Comparison of ENCODE assay signal across 27 cellular contexts in genomic region chr17:66008680-66009079, GRCh38.
"Had no signal": no experiment of that assay in that cellular context is flagged by ENCODE, and none has a peak within 500 bp of the region (broad histone marks: within the 10 kb centered on the region; RNA-seq: fewer than 3 reads in every experiment).

No MANE protein-coding gene starts in this region.

- H3K4me3 ChIP-seq: stomach, suprapubic skin, testis, thoracic aorta, thyroid gland, tibial artery, tibial nerve, transverse colon, upper lobe of left lung, upper lobe of right lung, uterus, vagina had no signal

- ATAC-seq: stimulated activated effector memory CD8-positive, alpha-beta T cell treated with anti-CD3 and anti-CD28 coated beads, Interleukin-12 subunit alpha, Interleukin-12 subunit beta, amount 100 ng/mL, for 72 hours; stimulated activated memory B cell treated with anti-CD40 and anti-IgM and Interleukin-4, amounts not matched to agents 10 μg/mL and 1 μg/mL and 100 μg/mL, for 72 hours; stimulated activated naive B cell treated with anti-CD40 and anti-IgM and Interleukin-4, amounts not matched to agents 10 μg/mL and 1 μg/mL and 100 μg/mL, for 72 hours; stimulated activated naive CD8-positive, alpha-beta T cell treated with anti-CD3 and anti-CD28 coated beads, Interleukin-15, amount 100 ng/mL, for 72 hours; stimulated activated naive CD8-positive, alpha-beta T cell treated with anti-CD3 and anti-CD28 coated beads, Interleukin-15, Interleukin-2, amounts not matched to agents 100 U/mL and 50 U/mL, for 24 hours; upper lobe of right lung had no signal

- H3K27ac ChIP-seq: stomach, suprapubic skin, testis, thoracic aorta, thyroid gland, tibial artery, tibial nerve, transverse colon, upper lobe of left lung, upper lobe of right lung, uterus, vagina had no signal

- H3K4me1 ChIP-seq: stomach, suprapubic skin, testis, thyroid gland, tibial artery, tibial nerve, transverse colon, upper lobe of left lung, upper lobe of right lung, uterus, vagina had no signal

- H3K9me3 ChIP-seq: suprapubic skin, testis, thoracic aorta, thyroid gland, tibial artery, tibial nerve, transverse colon, upper lobe of left lung, upper lobe of right lung, uterus, vagina had no signal

- H3K36me3 ChIP-seq: suprapubic skin, thoracic aorta, thyroid gland, tibial artery, transverse colon, upper lobe of left lung, upper lobe of right lung, uterus, vagina had no signal

- DNase-seq: stimulated activated CD4-positive, alpha-beta T cell treated with anti-CD3 and anti-CD28 coated beads, Interleukin-2, amount 100 ng/mL, for 48 hours; stimulated activated CD4-positive, alpha-beta T cell treated with anti-CD3 and anti-CD28 coated beads, Interleukin-4, amount 100 ng/mL, for 1 hour; stimulated activated CD4-positive, alpha-beta T cell treated with anti-CD3 and anti-CD28 coated beads, Interleukin-4, amount 100 ng/mL, for 24 hours; stimulated activated CD4-positive, alpha-beta T cell treated with anti-CD3 and anti-CD28 coated beads, Interleukin-4, amount 100 ng/mL, for 4 hours; stimulated activated CD8-positive, alpha-beta memory T cell treated with anti-CD3 and anti-CD28 coated beads, Interleukin-4, amount 100 ng/mL, for 48 hours; stimulated activated naive B cell treated with anti-CD40 and anti-IgM and Interleukin-4, amounts not matched to agents 10 μg/mL and 1 μg/mL and 100 μg/mL, for 72 hours; stimulated activated naive CD4-positive, alpha-beta T cell; stimulated activated naive CD4-positive, alpha-beta T cell treated with Interleukin-2 at 50 U/mL for 16 hours; stimulated activated naive CD8-positive, alpha-beta T cell treated with anti-CD3 and anti-CD28 coated beads, Interleukin-15, amount 100 ng/mL, for 72 hours; stimulated activated naive CD8-positive, alpha-beta T cell treated with anti-CD3 and anti-CD28 coated beads, Interleukin-15, Interleukin-2, amounts not matched to agents 100 U/mL and 50 U/mL, for 24 hours; stomach; substantia nigra; testis; thyroid gland; tibial artery; transverse colon; trophoblast cell; upper lobe of left lung; upper lobe of right lung; uterus had no signal

- FAIRE-seq: urothelium cell line had no signal

- H3K27me3 ChIP-seq: stomach, suprapubic skin, testis, thyroid gland, tibial artery, tibial nerve, transverse colon, upper lobe of left lung, upper lobe of right lung, uterus, vagina had no signal
